ENCODE assay signal across 28 cellular contexts in the genomic region with DNA sequence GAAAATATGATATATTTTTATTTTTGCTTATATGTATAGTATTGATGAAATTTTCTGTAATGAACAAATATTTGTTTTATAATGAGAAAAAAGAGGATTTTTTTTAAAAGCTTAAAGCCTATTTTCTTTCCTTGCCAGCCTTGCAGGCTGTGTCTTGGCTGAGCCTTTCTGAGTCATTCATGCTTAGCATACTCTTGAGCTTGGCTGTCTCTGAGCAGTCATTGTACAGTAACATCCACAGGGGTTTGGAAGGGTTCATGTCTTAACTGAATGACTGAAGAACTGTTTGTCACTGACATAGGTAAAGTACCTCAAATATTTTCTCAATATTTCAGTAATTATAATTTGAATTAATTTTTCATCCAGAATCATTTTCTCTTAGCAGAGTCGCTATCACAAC. TPM values are rescaled to one million over a fixed set of nuclear protein-coding genes. Genes with fewer than 3 reads are reported as not detected.
A peak's percentile ranks its signal among the peaks of the same experiment; 100 is the strongest.
DNase-seq lines count a peak whose midpoint lies in the region; ATAC-seq, FAIRE-seq and TF ChIP-seq lines count a peak whose summit lies in the region.
"Had no signal": no experiment of that assay in that cellular context is flagged by ENCODE, and none has a peak within 500 bp of the region (broad histone marks: within the 10 kb centered on the region; RNA-seq: fewer than 3 reads in every experiment).

No MANE protein-coding gene starts in this region.

- TF ChIP-seq POLR2A in H54 (IDR thresholded peaks at IDR 0.05; ENCODE audit: low read depth, low read length) = no peak

- ATAC-seq in GM21723 (IDR thresholded peaks at IDR 0.05; ENCODE audit: unreplicated experiment) (no peak), GM18517 (IDR thresholded peaks at IDR 0.05; ENCODE audit: unreplicated experiment) (no peak)
- ATAC-seq: A549, HCT116 had no signal

- DNase-seq in H54 (ENCODE audit: insufficient read length, low spot score) (peak; percentile 9), RKO (ENCODE audit: low spot score) (peak; percentile 7), bronchial epithelial cell (ENCODE audit: low read depth) (peak; percentile 44), iris pigment epithelial cell (ENCODE audit: low read depth) (peak; percentile 25), NCI-H82 (lab: John Stamatoyannopoulos, UW) (no peak)
- no peak for DNase-seq in stimulated activated CD4-positive, alpha-beta T cell treated with anti-CD3 and anti-CD28 coated beads, Interleukin-1b, Interleukin-23, amount 100 ng/mL, for 48 hours
- DNase-seq: AML-193; Caco-2; CD4-positive, alpha-beta T cell; EL; GF-D8; GOT3; Karpas-422; NCI-H1105 treated with DMSO at 0.1 percent for 48 hours; NCI-H146; NCI-H2029; NCI-H446 treated with DMSO at 0.1 percent for 48 hours; NCI-H526; PC-9; SHP77 had no signal

- no peaks in the 10 kb centered on the region for H3K36me3 ChIP-seq in bronchial epithelial cell (ENCODE audit: control insufficient read depth, insufficient read depth, low read length)
- H3K36me3 ChIP-seq: BLaER1 treated with 17β-estradiol and CSF1 and Interleukin-3, amounts not matched to agents 10 nM and 100 nM had no signal

- FAIRE-seq in H54 (lab: Jason Lieb, UNC) (no peak), bronchial epithelial cell (lab: Jason Lieb, UNC) (no peak)
- FAIRE-seq: A549, GM12891, GM19239 had no signal

- no peak for TF ChIP-seq CTCF in bronchial epithelial cell (IDR thresholded peaks at IDR 0.05; ENCODE audit: insufficient read depth, low read length, severe bottlenecking)

- H3K4me3 ChIP-seq in bronchial epithelial cell (ENCODE audit: low read depth, low read length) = no peak overlapping the region
- H3K4me3 ChIP-seq: A549; BLaER1 treated with 17β-estradiol and CSF1 and Interleukin-3, amounts not matched to agents 10 nM and 100 nM; PC-9 had no signal

- H3K27me3 ChIP-seq in bronchial epithelial cell (ENCODE audit: control insufficient read depth, insufficient read depth, low read length) = no peaks in the 10 kb centered on the region
- H3K27me3 ChIP-seq: BLaER1 treated with 17β-estradiol and CSF1 and Interleukin-3, amounts not matched to agents 10 nM and 100 nM had no signal

RNA-seq across cellular contexts. Expression of gene GPR39, which starts 49.3 kb away (rescaled TPM):
- total RNA-seq in bronchial epithelial cell = 7.1 and 10.0 TPM in 2 replicates
- total RNA-seq: CD4-positive, alpha-beta T cell; T-helper 1 cell treated with Interleukin-12 subunit alpha and Interleukin-12 subunit beta and Interleukin-4 antibody, amounts not matched to agents 30 ng/mL and 1 ng/mL, for 36 hours had no signal

Comparison
In these comparisons a context has a peak if more than half of its experiments do, and no peak if none do; other contexts are left out.
1. DNase-seq: peak in H54 (single experiment), RKO (single experiment), bronchial epithelial cell (single experiment) and iris pigment epithelial cell (single experiment); none in stimulated activated CD4-positive, alpha-beta T cell treated with anti-CD3 and anti-CD28 coated beads, Interleukin-1b, Interleukin-23, amount 100 ng/mL, for 48 hours (single experiment) and NCI-H82 (single experiment).